14 cellular contexts compared by ENCODE assay signal in the genomic region with DNA sequence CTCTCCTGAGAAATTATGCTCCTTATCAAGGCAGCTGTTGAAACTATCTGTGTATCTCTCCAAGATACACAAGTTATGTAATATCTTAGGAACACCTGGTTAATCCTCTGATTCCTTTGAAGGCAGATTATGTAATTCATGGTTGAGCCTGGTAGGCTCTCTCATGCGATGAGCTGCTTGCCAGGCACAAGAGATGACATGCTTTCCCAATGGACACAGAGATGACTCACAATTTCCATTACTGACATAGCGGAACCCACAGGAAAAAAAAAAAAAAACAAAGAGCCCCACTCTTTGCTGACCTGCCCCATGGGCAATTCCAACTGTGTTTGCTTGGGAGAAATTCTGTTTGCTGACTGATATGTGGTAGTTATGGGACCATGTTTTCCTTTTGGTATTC.
A peak's percentile ranks its signal among the peaks of the same experiment; 100 is the strongest.
DNase-seq lines count a peak whose midpoint lies in the region; ATAC-seq, FAIRE-seq and TF ChIP-seq lines count a peak whose summit lies in the region.
"Had no signal": no experiment of that assay in that cellular context is flagged by ENCODE, and none has a peak within 500 bp of the region (broad histone marks: within the 10 kb centered on the region; RNA-seq: fewer than 3 reads in every experiment).

No MANE protein-coding gene starts in this region.

- H3K36me3 ChIP-seq in right lobe of liver (no peaks in the 10 kb centered on the region), kidney (ENCODE audit: control insufficient read depth in 1 of 2, insufficient read depth in 2 of 2, low read length in 2 of 2) (no peaks in the 10 kb centered on the region), uterus (no peaks in the 10 kb centered on the region)
- H3K36me3 ChIP-seq: BLaER1 treated with 17β-estradiol and CSF1 and Interleukin-3, amounts not matched to agents 10 nM and 100 nM; neural progenitor cell had no signal

- H3K27ac ChIP-seq in right lobe of liver (no peak overlapping the region), kidney (ENCODE audit: low read depth in 2 of 2, low read length in 2 of 2) (no peak overlapping the region), uterus (no peak overlapping the region)
- H3K27ac ChIP-seq: BLaER1 treated with 17β-estradiol and CSF1 and Interleukin-3, amounts not matched to agents 10 nM and 100 nM; neural progenitor cell had no signal

- no peak for TF ChIP-seq POLR2A in right lobe of liver (IDR thresholded peaks at IDR 0.05)
- TF ChIP-seq POLR2A in uterus (IDR thresholded peaks at IDR 0.05) = no peak

- no peaks in the 10 kb centered on the region for H3K9me3 ChIP-seq in right lobe of liver
- no peaks in the 10 kb centered on the region for H3K9me3 ChIP-seq in kidney (ENCODE audit: control insufficient read depth in 1 of 2, low read length in 2 of 2)
- H3K9me3 ChIP-seq in uterus = no peaks in the 10 kb centered on the region

- intact Hi-C loops in right lobe of liver (cut with DNase I) = no loop called here
- intact Hi-C loops in kidney (cut with DNase I) = no loop called here
- intact Hi-C loops in uterus (cut with DNase I; ENCODE audit: low total_unique reads) = no loop called here

- H3K9ac ChIP-seq in kidney (ENCODE audit: low read length in 2 of 2) = no peak overlapping the region
- H3K9ac ChIP-seq: BLaER1 treated with 17β-estradiol and CSF1 and Interleukin-3, amounts not matched to agents 10 nM and 100 nM; neural progenitor cell had no signal

- no peaks in the 10 kb centered on the region for H3K4me1 ChIP-seq in right lobe of liver
- H3K4me1 ChIP-seq in kidney (ENCODE audit: control insufficient read depth in 1 of 2, insufficient read depth in 1 of 2, low read depth in 1 of 2, low read length in 2 of 2) = no peaks in the 10 kb centered on the region
- no peaks in the 10 kb centered on the region for H3K4me1 ChIP-seq in uterus
- H3K4me1 ChIP-seq: neural progenitor cell had no signal

- no peak for FAIRE-seq in kidney (lab: Jason Lieb, UNC)
- FAIRE-seq: G401.6, islet of Langerhans had no signal

- H3K27me3 ChIP-seq in right lobe of liver = no peaks in the 10 kb centered on the region
- no peaks in the 10 kb centered on the region for H3K27me3 ChIP-seq in uterus
- H3K27me3 ChIP-seq: BLaER1 treated with 17β-estradiol and CSF1 and Interleukin-3, amounts not matched to agents 10 nM and 100 nM; neural progenitor cell had no signal

- DNase-seq in DMS53 (lab: John Stamatoyannopoulos, UW) (peak; percentile 92), RPMI7951 (ENCODE audit: low read depth) (peak; percentile 65), right lobe of liver (peak in 1 of 3 donors; percentile 55), amygdala (lab: John Stamatoyannopoulos, UW) (no peak), kidney (no peak), middle frontal gyrus (ENCODE audit: extremely low spot score, low spot score) (no peak), uterus (no peak)
- DNase-seq: KG1, OCI-M1 had no signal

- TF ChIP-seq CTCF in right lobe of liver (IDR thresholded peaks at IDR 0.05) = no peak
- no peak for TF ChIP-seq CTCF in kidney (IDR thresholded peaks at IDR 0.05; ENCODE audit: borderline replicate concordance, extremely low read depth, insufficient read depth)
- TF ChIP-seq CTCF in uterus (IDR thresholded peaks at IDR 0.05) = no peak

- ATAC-seq in esophagus mucosa (peak; percentile 69), right lobe of liver (peak; percentile 59 to 91 (median 76))

- WGBS in right lobe of liver (ENCODE audit: insufficient coverage, low coverage, low lambda C conversion rate, missing lambda C conversion rate) = 23% methylated on average over 2 of the region's 2 CpGs

- H3K4me3 ChIP-seq in right lobe of liver (no peak overlapping the region), kidney (ENCODE audit: low read length in 2 of 2) (no peak overlapping the region), uterus (no peak overlapping the region)
- H3K4me3 ChIP-seq: BLaER1 treated with 17β-estradiol and CSF1 and Interleukin-3, amounts not matched to agents 10 nM and 100 nM; neural progenitor cell had no signal

Comparison
In these comparisons a context has a peak if more than half of its experiments do, and no peak if none do; other contexts are left out.
1. DNase-seq: peak in DMS53 (single experiment) and RPMI7951 (single experiment); none in amygdala (0 of 56), kidney (single experiment), middle frontal gyrus (single experiment) and uterus (0 of 2).